14 cellular contexts compared by ENCODE assay signal in genomic region chr15:88631464-88632028, GRCh38. TPM values are rescaled to one million over a fixed set of nuclear protein-coding genes. Genes with fewer than 3 reads are reported as not detected.
DNase-seq lines count a peak whose midpoint lies in the region; ATAC-seq and TF ChIP-seq lines count a peak whose summit lies in the region.
"Had no signal": no experiment of that assay in that cellular context is flagged by ENCODE, and none has a peak within 500 bp of the region (broad histone marks: within the 10 kb centered on the region; RNA-seq: fewer than 3 reads in every experiment).

No MANE protein-coding gene starts in this region.

- H3K27ac Mint-ChIP-seq in activated naive CD8-positive, alpha-beta T cell = peak overlapping the region; percentile 87
- no peak overlapping the region for H3K27ac Mint-ChIP-seq in activated naive CD8-positive, alpha-beta T cell treated with anti-CD3 and anti-CD28 coated beads, Interleukin-2, amount 50 U/mL, for 24 hours
- peak overlapping the region; percentile 58 to 83 for H3K27ac Mint-ChIP-seq in activated naive CD4-positive, alpha-beta T cell treated with anti-CD3 and anti-CD28 coated beads, Interleukin-2, amount 50 U/mL, for 72 hours

- no peak overlapping the region for H3K4me3 ChIP-seq in lower lobe of right lung

- peaks cover 50% of the 10 kb centered on the region for H3K4me1 ChIP-seq in lower lobe of right lung
- H3K4me1 ChIP-seq: parathyroid adenoma had no signal

- peaks cover 25% of the 10 kb centered on the region for H3K36me3 Mint-ChIP-seq in activated naive CD8-positive, alpha-beta T cell
- H3K36me3 Mint-ChIP-seq in activated naive CD8-positive, alpha-beta T cell treated with anti-CD3 and anti-CD28 coated beads, Interleukin-2, amount 50 U/mL, for 24 hours (ENCODE audit: low read depth) = peaks cover 82% of the 10 kb centered on the region
- H3K36me3 Mint-ChIP-seq in activated naive CD4-positive, alpha-beta T cell treated with anti-CD3 and anti-CD28 coated beads, Interleukin-2, amount 50 U/mL, for 72 hours = peaks cover 48 to 55% of the 10 kb centered on the region in 2 donors

- no peaks in the 10 kb centered on the region for H3K9me3 ChIP-seq in lower lobe of right lung

- no peaks in the 10 kb centered on the region for H3K27me3 Mint-ChIP-seq in activated naive CD8-positive, alpha-beta T cell
- no peaks in the 10 kb centered on the region for H3K27me3 Mint-ChIP-seq in activated naive CD8-positive, alpha-beta T cell treated with anti-CD3 and anti-CD28 coated beads, Interleukin-2, amount 50 U/mL, for 24 hours

- H3K27me3 ChIP-seq in lower lobe of right lung (ENCODE audit: low read depth) = no peaks in the 10 kb centered on the region

- no peak for DNase-seq in activated naive CD8-positive, alpha-beta T cell treated with anti-CD3 and anti-CD28 coated beads, Interleukin-2, amount 50 U/mL, for 24 hours
- no peak for DNase-seq in activated naive CD4-positive, alpha-beta T cell treated with anti-CD3 and anti-CD28 coated beads, Interleukin-2, amount 50 U/mL, for 72 hours (ENCODE audit: low spot score in 2 of 2)
- DNase-seq in lower lobe of right lung (no peak), NOMO-1 treated with dmso at 0.1 percent for 144 hours (lab: John Stamatoyannopoulos, UW; ENCODE audit: unreplicated experiment) (no peak), cardiac septum (ENCODE audit: low spot score) (no peak)
- DNase-seq: activated gamma-delta T cell treated with Interleukin-2 at 50 U/mL for 16 hours, AML-193, GF-D8, IMR-90, NCI-H1694 treated with DMSO at 0.1 percent for 48 hours had no signal

- peaks cover 95% of the 10 kb centered on the region for H3K4me1 Mint-ChIP-seq in activated naive CD8-positive, alpha-beta T cell (ENCODE audit: low read depth)
- peaks cover 90% of the 10 kb centered on the region for H3K4me1 Mint-ChIP-seq in activated naive CD8-positive, alpha-beta T cell treated with anti-CD3 and anti-CD28 coated beads, Interleukin-2, amount 50 U/mL, for 24 hours

- H3K27ac ChIP-seq in lower lobe of right lung = peak overlapping the region; percentile 73
- H3K27ac ChIP-seq: parathyroid adenoma had no signal

- no peak for TF ChIP-seq CTCF in lower lobe of right lung (IDR thresholded peaks at IDR 0.05)

- peaks cover 65% of the 10 kb centered on the region for H3K36me3 ChIP-seq in lower lobe of right lung

- H3K4me3 Mint-ChIP-seq in activated naive CD8-positive, alpha-beta T cell = peak overlapping the region; percentile 13
- H3K4me3 Mint-ChIP-seq in activated naive CD8-positive, alpha-beta T cell treated with anti-CD3 and anti-CD28 coated beads, Interleukin-2, amount 50 U/mL, for 24 hours = no peak overlapping the region

- no peaks in the 10 kb centered on the region for H3K9me3 Mint-ChIP-seq in activated naive CD8-positive, alpha-beta T cell (ENCODE audit: low read depth)
- H3K9me3 Mint-ChIP-seq in activated naive CD8-positive, alpha-beta T cell treated with anti-CD3 and anti-CD28 coated beads, Interleukin-2, amount 50 U/mL, for 24 hours = no peaks in the 10 kb centered on the region
- no peaks in the 10 kb centered on the region for H3K9me3 Mint-ChIP-seq in activated naive CD4-positive, alpha-beta T cell treated with anti-CD3 and anti-CD28 coated beads, Interleukin-2, amount 50 U/mL, for 72 hours

- intact Hi-C loops in lower lobe of right lung (cut with DNase I) (no loop called here), cardiac septum (cut with DNase I) (no loop called here)

- no peak for ATAC-seq in activated naive CD8-positive, alpha-beta T cell treated with anti-CD3 and anti-CD28 coated beads, Interleukin-2, amount 50 U/mL, for 24 hours
- ATAC-seq in activated naive CD4-positive, alpha-beta T cell treated with anti-CD3 and anti-CD28 coated beads, Interleukin-2, amount 50 U/mL, for 72 hours = no peak
- ATAC-seq in lower lobe of right lung (peak in 1 of 2 donors; percentile 45), HG02798 (IDR thresholded peaks at IDR 0.05; ENCODE audit: poor library complexity, unreplicated experiment) (no peak), HG02970 (IDR thresholded peaks at IDR 0.05; ENCODE audit: low FRiP score, unreplicated experiment) (no peak)

RNA-seq across cellular contexts. Expression of gene ISG20, which starts 7.3 kb away (rescaled TPM):
- 100 to 1,000 TPM in 1 of 2 donors, 10 to 100 TPM in 1; 53.9 to 118 TPM for total RNA-seq in activated naive CD4-positive, alpha-beta T cell treated with anti-CD3 and anti-CD28 coated beads, Interleukin-2, amount 50 U/mL, for 72 hours
- total RNA-seq in lower lobe of right lung (32.0 TPM), cardiac septum (3.9 TPM)

RNA-seq across cellular contexts. Expression of gene AEN, which starts 10.4 kb away (rescaled TPM):
- total RNA-seq in activated naive CD4-positive, alpha-beta T cell treated with anti-CD3 and anti-CD28 coated beads, Interleukin-2, amount 50 U/mL, for 72 hours = 100 to 1,000 TPM in 1 of 2 donors, 10 to 100 TPM in 1; 24.2 to 122 TPM
- 23.8 TPM for total RNA-seq in lower lobe of right lung
- total RNA-seq in cardiac septum = 8.7 TPM
